ENCODE assay signal across 10 cellular contexts in the genomic region with DNA sequence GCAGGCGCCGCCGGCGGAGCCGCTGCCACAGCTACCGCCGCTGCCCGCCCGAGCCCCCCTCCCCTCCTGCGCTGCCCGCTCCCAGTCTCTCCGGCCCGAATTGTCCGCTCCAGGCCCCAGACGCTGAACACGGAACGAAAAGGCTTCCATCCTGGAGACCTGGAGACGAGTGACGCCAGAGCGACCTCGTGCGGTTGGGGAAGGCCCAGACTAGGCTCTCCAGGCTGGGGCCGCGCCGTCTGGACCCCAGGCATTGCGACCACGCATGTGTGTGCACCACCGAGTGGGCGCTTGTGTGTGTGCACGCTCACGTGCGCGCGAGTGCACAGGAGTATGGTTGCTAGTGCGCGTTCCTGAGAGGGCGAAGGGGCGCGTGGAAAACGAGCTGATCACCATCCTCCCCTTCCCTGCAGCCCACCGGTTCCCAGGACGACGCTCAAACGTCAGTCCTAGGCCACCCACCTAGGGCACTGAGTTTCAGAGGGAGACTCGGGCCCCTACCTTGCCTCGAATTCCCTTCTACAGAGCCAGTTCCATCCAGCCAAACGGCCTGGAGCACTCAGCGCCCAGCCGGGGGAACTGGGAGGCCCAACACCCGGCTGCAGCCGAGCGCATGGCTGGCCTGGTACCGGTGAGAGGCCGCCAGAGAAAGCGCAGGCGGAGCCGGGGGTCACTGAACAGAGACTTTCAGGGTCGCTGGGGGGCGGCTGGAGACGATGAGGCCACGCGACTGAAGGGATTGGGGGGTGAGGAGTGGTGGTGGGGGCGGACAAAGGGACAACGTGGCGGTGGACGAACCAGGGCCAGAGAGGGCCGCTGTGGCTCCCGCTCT. TPM values are rescaled to one million over a fixed set of nuclear protein-coding genes. Genes with fewer than 3 reads are reported as not detected.
DNase-seq lines count a peak whose midpoint lies in the region; ATAC-seq and TF ChIP-seq lines count a peak whose summit lies in the region.
"Had no signal": no experiment of that assay in that cellular context is flagged by ENCODE, and none has a peak within 500 bp of the region (broad histone marks: within the 10 kb centered on the region; RNA-seq: fewer than 3 reads in every experiment).

No MANE protein-coding gene starts in this region.

- intact Hi-C loops in right lobe of liver (cut with DNase I), result loop anchor here in 1 of 2 donors (10.0 kb wide), 1 partner anchor 557 kb away; a partner anchor contains a TSS
- intact Hi-C loops in tibial artery (cut with DNase I; ENCODE audit: low total_unique reads), result loop anchor here (2.0 to 10.0 kb wide), 2 partner anchors 247 to 351 kb away; no protein-coding TSS in a partner anchor

- ATAC-seq in right lobe of liver (peak; percentile 35 to 57 (median 44)), HG02938 (IDR thresholded peaks at IDR 0.05; ENCODE audit: unreplicated experiment) (no peak)

- WGBS in right lobe of liver (ENCODE audit: insufficient coverage, low coverage, low lambda C conversion rate, missing lambda C conversion rate), result 2% methylated on average over 22 of the region's 68 CpGs

- DNase-seq in CD1c-positive myeloid dendritic cell (ENCODE audit: extremely low spot score), result peak; percentile 41
- DNase-seq in HK-2 (ENCODE audit: unreplicated experiment), result peak; percentile 46
- DNase-seq in adipocyte (ENCODE audit: low read depth), result peak; percentile 44
- peak in 1 of 3 donors; percentile 58 for DNase-seq in right lobe of liver
- DNase-seq in GOT3 (lab: John Stamatoyannopoulos, UW), result no peak
- no peak for DNase-seq in tibial artery
- no peak for DNase-seq in A172 (ENCODE audit: low spot score)

- H3K9me3 ChIP-seq in adipocyte (ENCODE audit: control insufficient read depth, low read length) (no peaks in the 10 kb centered on the region), right lobe of liver (no peaks in the 10 kb centered on the region), tibial artery (no peaks in the 10 kb centered on the region)
- H3K9me3 ChIP-seq: HAP-1 had no signal

- no peak overlapping the region for H3K27ac ChIP-seq in right lobe of liver
- H3K27ac ChIP-seq in tibial artery, result no peak overlapping the region

- peaks cover 7% of the 10 kb centered on the region for H3K4me1 ChIP-seq in adipocyte (ENCODE audit: control insufficient read depth, insufficient read depth, low read length)
- H3K4me1 ChIP-seq in right lobe of liver, result peaks cover 0 to 20% (median 0%) of the 10 kb centered on the region in 4 donors
- peaks cover 0 to 57% (median 44%) of the 10 kb centered on the region in 4 donors for H3K4me1 ChIP-seq in tibial artery

- H3K36me3 ChIP-seq in adipocyte (ENCODE audit: control insufficient read depth, insufficient read depth, low read length, severe bottlenecking) (no peaks in the 10 kb centered on the region), right lobe of liver (no peaks in the 10 kb centered on the region), tibial artery (no peaks in the 10 kb centered on the region)
- H3K36me3 ChIP-seq: HAP-1 had no signal

- TF ChIP-seq CTCF in right lobe of liver (IDR thresholded peaks at IDR 0.05) (peak in 3 of 4 donors; percentile 23 to 35 (median 33)), tibial artery (IDR thresholded peaks at IDR 0.05) (no peak)

- H3K9ac ChIP-seq in adipocyte (ENCODE audit: low read length), result no peak overlapping the region

- H3K27me3 ChIP-seq in adipocyte (replicated peaks; ENCODE audit: control insufficient read depth, insufficient read depth, low read length) (peaks cover 83% of the 10 kb centered on the region), right lobe of liver (peaks cover 37 to 63% of the 10 kb centered on the region in 2 donors), tibial artery (peaks cover 11 to 100% of the 10 kb centered on the region in 2 donors)

- TF ChIP-seq POLR2A in right lobe of liver (IDR thresholded peaks at IDR 0.05), result no peak

- H3K4me3 ChIP-seq in adipocyte (ENCODE audit: low read length) (no peak overlapping the region), right lobe of liver (no peak overlapping the region), tibial artery (no peak overlapping the region)
- H3K4me3 ChIP-seq: HAP-1 had no signal

RNA-seq across cellular contexts. Expression of a gene that starts 11.6 kb away (rescaled TPM):
- not detected for total RNA-seq in right lobe of liver
- 1.1 and 1.2 TPM in 2 replicates for total RNA-seq in A172 (2014; rRNA removed; shearing (Covaris generic))
- total RNA-seq: pulmonary artery endothelial cell had no signal

Comparison
In these comparisons a context has a peak if more than half of its experiments do, and no peak if none do; other contexts are left out.
1. DNase-seq: peak in CD1c-positive myeloid dendritic cell (single experiment), HK-2 (single experiment) and adipocyte (single experiment); none in GOT3 (single experiment), tibial artery (0 of 2) and A172 (single experiment).
2. CTCF ChIP-seq: peak in right lobe of liver (3 of 4); none in tibial artery (0 of 2).